ENCODE assay signal across 8 cellular contexts in genomic region chr14:50560929-50561280, GRCh38. TPM values are rescaled to one million over a fixed set of nuclear protein-coding genes. Genes with fewer than 3 reads are reported as not detected.
DNase-seq lines count a peak whose midpoint lies in the region; ATAC-seq and TF ChIP-seq lines count a peak whose summit lies in the region.

No MANE protein-coding gene starts in this region.

- TF ChIP-seq CTCF in Caco-2 (IDR thresholded peaks at IDR 0.05; ENCODE audit: insufficient read depth in 1 of 2, low read depth in 1 of 2, low read length in 1 of 2, severe bottlenecking in 1 of 2, unreplicated experiment in 1 of 2), result no peak
- TF ChIP-seq CTCF in glutamatergic neuron (IDR thresholded peaks at IDR 0.05; ENCODE audit: partially characterized antibody, unreplicated experiment), result no peak
- no peak for TF ChIP-seq CTCF in thoracic aorta (IDR thresholded peaks at IDR 0.05)

- WGBS in HUES64, result 4% methylated on average over 21 of the region's 21 CpGs

- H3K4me3 ChIP-seq in Caco-2 (ENCODE audit: low read depth, low read length), result peak overlapping the region; percentile 64
- H3K4me3 ChIP-seq in HUES64 (ENCODE audit: low read length), result peak overlapping the region; percentile 71
- H3K4me3 ChIP-seq in thoracic aorta, result peak overlapping the region; percentile 74

- H3K4me3 Mint-ChIP-seq in Caco-2 (ENCODE audit: unreplicated experiment) (peak overlapping the region; percentile 74), glutamatergic neuron (ENCODE audit: unreplicated experiment) (peak overlapping the region; percentile 89)
- peak overlapping the region; percentile 83 for H3K4me3 Mint-ChIP-seq in activated naive CD4-positive, alpha-beta T cell treated with anti-CD3 and anti-CD28 coated beads, Interleukin-2, amount 50 U/mL, for 24 hours

- H3K4me1 ChIP-seq in Caco-2 (no peaks in the 10 kb centered on the region), HUES64 (ENCODE audit: insufficient read depth, low read length) (peaks cover 7% of the 10 kb centered on the region; the same call in 1 of the 2 replicates), thoracic aorta (ENCODE audit: control insufficient read depth in 1 of 2, low read depth in 2 of 2) (peaks cover 3 to 11% of the 10 kb centered on the region in 2 donors)

- BruUV-seq in Caco-2 (replicated peaks; lab: Mats Ljungman, UMichigan), result no TSS peak

- H3K27ac Mint-ChIP-seq in Caco-2 (ENCODE audit: unreplicated experiment) (no peak overlapping the region), glutamatergic neuron (ENCODE audit: unreplicated experiment) (peak overlapping the region; percentile 97)
- no peak overlapping the region for H3K27ac Mint-ChIP-seq in activated naive CD4-positive, alpha-beta T cell treated with anti-CD3 and anti-CD28 coated beads, Interleukin-2, amount 50 U/mL, for 24 hours

- H3K27me3 ChIP-seq in Caco-2 (replicated peaks; ENCODE audit: control insufficient read depth, insufficient read depth, low read length) (no peaks in the 10 kb centered on the region; the same call in none of the 2 replicates), HUES64 (ENCODE audit: insufficient read depth, low read length) (peaks cover 43% of the 10 kb centered on the region), thoracic aorta (replicated peaks; ENCODE audit: insufficient read depth) (no peaks in the 10 kb centered on the region)

- H3K9ac ChIP-seq in HUES64 (ENCODE audit: low read depth, low read length), result peak overlapping the region; percentile 79

- no peaks in the 10 kb centered on the region for H3K9me3 Mint-ChIP-seq in Caco-2 (ENCODE audit: unreplicated experiment)
- H3K9me3 Mint-ChIP-seq in activated naive CD4-positive, alpha-beta T cell treated with anti-CD3 and anti-CD28 coated beads, Interleukin-2, amount 50 U/mL, for 24 hours, result no peaks in the 10 kb centered on the region
- peaks cover 13% of the 10 kb centered on the region for H3K9me3 Mint-ChIP-seq in glutamatergic neuron (ENCODE audit: unreplicated experiment)

- DNase-seq in Caco-2 (peak; percentile 39 to 41), RKO (ENCODE audit: low spot score) (peak; percentile 81), glutamatergic neuron (peak; percentile 90), occipital lobe (lab: John Stamatoyannopoulos, UW) (peak; percentile 80), thoracic aorta (ENCODE audit: low spot score) (peak; percentile 76)

- POLR2A ChIA-PET in Caco-2 (lab: Charles Lee), result no interaction called here

- ATAC-seq in thoracic aorta (ENCODE audit: insufficient number of reproducible peaks, low FRiP score, low read depth) (peak; percentile 71), GM18907 (IDR thresholded peaks at IDR 0.05; ENCODE audit: unreplicated experiment) (no peak)

- H3K27ac ChIP-seq in HUES64 (ENCODE audit: low read depth, low read length), result no peak overlapping the region; the same call in 1 of the 2 replicates
- H3K27ac ChIP-seq in thoracic aorta, result peak overlapping the region; percentile 83 to 97

- H3K36me3 ChIP-seq in Caco-2 (ENCODE audit: control insufficient read depth, insufficient read depth, low read length) (no peaks in the 10 kb centered on the region), HUES64 (ENCODE audit: insufficient read depth, low read length) (no peaks in the 10 kb centered on the region), thoracic aorta (no peaks in the 10 kb centered on the region)

- H3K4me1 Mint-ChIP-seq in Caco-2 (ENCODE audit: low read depth, unreplicated experiment), result no peaks in the 10 kb centered on the region
- peaks cover 16% of the 10 kb centered on the region for H3K4me1 Mint-ChIP-seq in activated naive CD4-positive, alpha-beta T cell treated with anti-CD3 and anti-CD28 coated beads, Interleukin-2, amount 50 U/mL, for 24 hours
- H3K4me1 Mint-ChIP-seq in glutamatergic neuron (ENCODE audit: low read depth, unreplicated experiment), result peaks cover 9% of the 10 kb centered on the region

- intact Hi-C loops in Caco-2 (cut with micrococcal nuclease; ENCODE audit: unreplicated experiment), result no loop called here

- H3K36me3 Mint-ChIP-seq in Caco-2 (ENCODE audit: insufficient read depth, unreplicated experiment) (no peaks in the 10 kb centered on the region), glutamatergic neuron (ENCODE audit: unreplicated experiment) (no peaks in the 10 kb centered on the region)
- peaks cover 4% of the 10 kb centered on the region for H3K36me3 Mint-ChIP-seq in activated naive CD4-positive, alpha-beta T cell treated with anti-CD3 and anti-CD28 coated beads, Interleukin-2, amount 50 U/mL, for 24 hours

- peaks cover 16% of the 10 kb centered on the region for H3K27me3 Mint-ChIP-seq in Caco-2 (ENCODE audit: insufficient read depth, unreplicated experiment)
- peaks cover 33% of the 10 kb centered on the region for H3K27me3 Mint-ChIP-seq in activated naive CD4-positive, alpha-beta T cell treated with anti-CD3 and anti-CD28 coated beads, Interleukin-2, amount 50 U/mL, for 24 hours
- peaks cover 13% of the 10 kb centered on the region for H3K27me3 Mint-ChIP-seq in glutamatergic neuron (ENCODE audit: unreplicated experiment)

- no peaks in the 10 kb centered on the region for H3K9me3 ChIP-seq in Caco-2
- no peaks in the 10 kb centered on the region for H3K9me3 ChIP-seq in HUES64 (ENCODE audit: insufficient read depth, low read depth, low read length)
- H3K9me3 ChIP-seq in thoracic aorta, result no peaks in the 10 kb centered on the region

- CTCF ChIA-PET in Caco-2 (lab: Charles Lee), result interaction anchor here (1.0 kb wide), 2 partner anchors 13 to 215 kb away, joined by 3 to 4 read pairs; no protein-coding TSS in a partner anchor

RNA-seq across cellular contexts. Expression of gene ATL1, which starts 1.0 kb away (rescaled TPM):
- 1.1 and 1.2 TPM in 2 replicates for total RNA-seq in Caco-2 (2022)
- 3.4 TPM for polyA plus RNA-seq in HUES64 (2013, experiment 1 of 2)
- polyA plus RNA-seq in HUES64 (2013, experiment 2 of 2), result 3.6 TPM
- total RNA-seq in glutamatergic neuron (ENCODE audit: unreplicated experiment), result 44.0 TPM
- 99.8 TPM for total RNA-seq in occipital lobe
- 10 to 100 TPM in 1 of 2 donors, 1 to 10 TPM in 1; 9.5 to 14.3 TPM for total RNA-seq in thoracic aorta

RNA-seq across cellular contexts. Expression of gene MAP4K5, which starts 28.5 kb away (rescaled TPM):
- total RNA-seq in Caco-2 (2022) (48.4 and 48.6 TPM in 2 replicates), glutamatergic neuron (ENCODE audit: unreplicated experiment) (99.5 TPM), occipital lobe (148 TPM), thoracic aorta (100 to 1,000 TPM; 231 to 238 TPM)
- 21.0 TPM for polyA plus RNA-seq in HUES64 (2013, experiment 1 of 2)
- polyA plus RNA-seq in HUES64 (2013, experiment 2 of 2), result 23.8 TPM

Comparison
In these comparisons a context has a peak if more than half of its experiments do, and no peak if none do; other contexts are left out.
1. DNase-seq: peak in every context shown above with its lines; median percentile 90 in glutamatergic neuron; 81 in RKO; 80 in occipital lobe; 76 in thoracic aorta; 40 in Caco-2.